ENCODE assay signal across 23 cellular contexts in genomic region chr5:432201-432927, GRCh38. TPM values are rescaled to one million over a fixed set of nuclear protein-coding genes. Genes with fewer than 3 reads are reported as not detected.
DNase-seq lines count a peak whose midpoint lies in the region; ATAC-seq and TF ChIP-seq lines count a peak whose summit lies in the region.
"Had no signal": no experiment of that assay in that cellular context is flagged by ENCODE, and none has a peak within 500 bp of the region (broad histone marks: within the 10 kb centered on the region; RNA-seq: fewer than 3 reads in every experiment).

No MANE protein-coding gene starts in this region.

- H3K27ac ChIP-seq in BLaER1 treated with 17β-estradiol and CSF1 and Interleukin-3, amounts not matched to agents 10 nM and 100 nM = no peak overlapping the region
- H3K27ac ChIP-seq in endodermal cell (ENCODE audit: low read depth, low read length) = no peak overlapping the region
- H3K27ac ChIP-seq: body of pancreas, dorsolateral prefrontal cortex, right atrium auricular region, SJSA1 had no signal

- no peaks in the 10 kb centered on the region for H3K36me3 ChIP-seq in BLaER1 treated with 17β-estradiol and CSF1 and Interleukin-3, amounts not matched to agents 10 nM and 100 nM
- H3K36me3 ChIP-seq in H7 (replicated peaks; ENCODE audit: control insufficient read depth, insufficient read depth, low read length) (no peaks in the 10 kb centered on the region), endodermal cell (ENCODE audit: control insufficient read depth, insufficient read depth, low read length) (no peaks in the 10 kb centered on the region)
- H3K36me3 ChIP-seq: right atrium auricular region had no signal

- peak overlapping the region in 9 of 11 experiments; percentile 37 to 75 (median 61); a peak in 17 of 22 replicates for H3K4me2 ChIP-seq in BLaER1 treated with 17β-estradiol and CSF1 and Interleukin-3, amounts not matched to agents 10 nM and 100 nM

- H3K4me1 Mint-ChIP-seq in endodermal cell = peaks cover 2% of the 10 kb centered on the region
- H3K4me1 Mint-ChIP-seq: naive thymus-derived CD8-positive, alpha-beta T cell had no signal

- H4K20me1 ChIP-seq in BLaER1 treated with 17β-estradiol and CSF1 and Interleukin-3, amounts not matched to agents 10 nM and 100 nM = peaks cover 0 to 12% (median 0%) of the 10 kb centered on the region in 11 experiments; a peak in 3 of 22 replicates

- H3K27me3 Mint-ChIP-seq in endodermal cell (ENCODE audit: insufficient read depth) = peaks cover 5% of the 10 kb centered on the region

- H3K4me3 Mint-ChIP-seq in endodermal cell = no peak overlapping the region
- H3K4me3 Mint-ChIP-seq: activated CD8-positive, alpha-beta T cell treated with anti-CD3 and anti-CD28 coated beads for 36 hours; CD4-positive, alpha-beta T cell; naive thymus-derived CD8-positive, alpha-beta T cell had no signal

- no peaks in the 10 kb centered on the region for H3K9me3 Mint-ChIP-seq in endodermal cell
- H3K9me3 Mint-ChIP-seq: activated CD8-positive, alpha-beta T cell treated with anti-CD3 and anti-CD28 coated beads for 36 hours; CD4-positive, alpha-beta T cell; naive thymus-derived CD8-positive, alpha-beta T cell had no signal

- no peak for ATAC-seq in HG03175 (IDR thresholded peaks at IDR 0.05; ENCODE audit: unreplicated experiment)
- no peak for ATAC-seq in HG03565 (IDR thresholded peaks at IDR 0.05; ENCODE audit: unreplicated experiment)
- ATAC-seq in GM19324 (IDR thresholded peaks at IDR 0.05; ENCODE audit: low FRiP score, unreplicated experiment) = no peak
- ATAC-seq: activated CD4-positive, CD25-positive, alpha-beta regulatory T cell treated with anti-CD3 and anti-CD28 coated beads, Interleukin-2, amount 50 U/mL, for 24 hours; activated CD8-positive, alpha-beta T cell treated with anti-CD3 and anti-CD28 coated beads for 36 hours; body of pancreas; naive thymus-derived CD8-positive, alpha-beta T cell had no signal

- H3K27ac Mint-ChIP-seq in endodermal cell = no peak overlapping the region
- H3K27ac Mint-ChIP-seq: activated CD8-positive, alpha-beta T cell treated with anti-CD3 and anti-CD28 coated beads for 36 hours; CD4-positive, alpha-beta T cell had no signal

- peaks cover 12 to 49% (median 29%) of the 10 kb centered on the region in 10 experiments; a peak in 18 of 20 replicates for H3K4me1 ChIP-seq in BLaER1 treated with 17β-estradiol and CSF1 and Interleukin-3, amounts not matched to agents 10 nM and 100 nM
- H3K4me1 ChIP-seq in endodermal cell (ENCODE audit: control insufficient read depth, insufficient read depth, low read length) = no peaks in the 10 kb centered on the region
- H3K4me1 ChIP-seq: body of pancreas had no signal

- no peak overlapping the region for H3K4me3 ChIP-seq in BLaER1 treated with 17β-estradiol and CSF1 and Interleukin-3, amounts not matched to agents 10 nM and 100 nM
- H3K4me3 ChIP-seq in H7 (ENCODE audit: insufficient read depth, low read depth, low read length) (no peak overlapping the region), endodermal cell (ENCODE audit: low read length) (no peak overlapping the region)
- H3K4me3 ChIP-seq: body of pancreas, dorsolateral prefrontal cortex, right atrium auricular region, SJSA1 had no signal

- no peak for TF ChIP-seq CTCF in endodermal cell (conservative IDR thresholded peaks at IDR 0.05)

- peak overlapping the region in 1 of 11 experiments; percentile 10; a peak in 1 of 22 replicates for H3K9ac ChIP-seq in BLaER1 treated with 17β-estradiol and CSF1 and Interleukin-3, amounts not matched to agents 10 nM and 100 nM
- H3K9ac ChIP-seq in endodermal cell (ENCODE audit: extremely low read depth, low read length, poor library complexity, severe bottlenecking) = no peak overlapping the region

- H3K27me3 ChIP-seq in BLaER1 treated with 17β-estradiol and CSF1 and Interleukin-3, amounts not matched to agents 10 nM and 100 nM = peaks cover 0 to 15% (median 0%) of the 10 kb centered on the region in 11 experiments; a peak in 5 of 22 replicates
- no peaks in the 10 kb centered on the region for H3K27me3 ChIP-seq in H7 (ENCODE audit: control insufficient read depth, insufficient read depth, low read length)
- H3K27me3 ChIP-seq in endodermal cell (ENCODE audit: control insufficient read depth, insufficient read depth, low read length, poor library complexity, severe bottlenecking) = no peaks in the 10 kb centered on the region
- H3K27me3 ChIP-seq: body of pancreas, right atrium auricular region, SJSA1 had no signal

- H3K9me3 ChIP-seq in BLaER1 treated with 17β-estradiol and CSF1 and Interleukin-3, amounts not matched to agents 10 nM and 100 nM (replicated peaks in 1 of 11) = no peaks in the 10 kb centered on the region
- H3K9me3 ChIP-seq in endodermal cell (ENCODE audit: control insufficient read depth, low read length) = no peaks in the 10 kb centered on the region
- H3K9me3 ChIP-seq: body of pancreas, right atrium auricular region, SJSA1 had no signal

- intact Hi-C loops in posterior vena cava (cut with DNase I) = no loop called here

- 85 to 91% methylated on average over 15 to 18 of the region's 18 CpGs for WGBS in endodermal cell (ENCODE audit: insufficient coverage in 1 of 2, insufficient read length in 1 of 2), 2 experiments

- peak; percentile 54 for DNase-seq in H7
- DNase-seq in endodermal cell = peak; percentile 37
- DNase-seq in posterior vena cava (ENCODE audit: low spot score) = peak; percentile 47
- DNase-seq: activated CD8-positive, alpha-beta T cell treated with anti-CD3 and anti-CD28 coated beads for 36 hours; activated T-cell treated with anti-CD3 and anti-CD28 coated beads for 4 hours; body of pancreas; CD4-positive, alpha-beta T cell; cerebellar nuclear complex; midbrain; NCI-H1105 treated with DMSO at 0.1 percent for 48 hours; NCI-H2081; NCI-H226; stimulated activated CD4-positive, alpha-beta T cell treated with anti-CD3 and anti-CD28 coated beads, Interleukin-2, amount 100 ng/mL, for 48 hours; T-helper 1 cell had no signal

- no peaks in the 10 kb centered on the region for H3K36me3 Mint-ChIP-seq in endodermal cell (ENCODE audit: low read depth)
- H3K36me3 Mint-ChIP-seq: naive thymus-derived CD8-positive, alpha-beta T cell had no signal

RNA-seq across cellular contexts. Expression of gene EXOC3, which starts 10.6 kb away (rescaled TPM):
- total RNA-seq in H7 (2014; rRNA removed; shearing (Covaris generic)) = 20.5 and 24.1 TPM in 2 replicates
- total RNA-seq in endodermal cell = 10 to 100 TPM; 38.6 to 53.7 TPM
- polyA plus RNA-seq in endodermal cell (2013, experiment 1 of 2) = 41.4 TPM
- 38.3 TPM for polyA plus RNA-seq in endodermal cell (2013, experiment 2 of 2)
- total RNA-seq in posterior vena cava = 10 to 100 TPM; 52.6 to 54.2 TPM
